34 cellular contexts compared by ENCODE assay signal in the genomic region with DNA sequence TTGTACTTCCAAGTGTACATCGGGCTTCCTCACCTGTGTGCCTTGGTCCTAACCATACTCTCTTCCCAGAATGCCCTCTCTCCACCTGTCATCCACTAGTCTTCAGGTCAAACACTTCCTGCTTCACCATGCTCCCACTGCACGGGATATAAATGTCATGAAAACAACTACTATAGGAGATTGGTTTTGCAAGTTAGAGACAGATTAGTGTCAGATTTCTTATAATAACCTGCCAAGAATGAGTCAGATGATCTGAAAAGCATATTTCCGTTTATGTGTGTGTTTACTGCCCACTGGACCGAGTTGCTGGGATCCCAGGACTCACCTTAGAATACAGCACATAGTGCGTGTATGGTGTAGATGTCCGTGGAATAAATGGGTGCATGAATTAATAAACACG. TPM values are rescaled to one million over a fixed set of nuclear protein-coding genes. Genes with fewer than 3 reads are reported as not detected.
DNase-seq lines count a peak whose midpoint lies in the region; ATAC-seq, FAIRE-seq and TF ChIP-seq lines count a peak whose summit lies in the region.
"Had no signal": no experiment of that assay in that cellular context is flagged by ENCODE, and none has a peak within 500 bp of the region (broad histone marks: within the 10 kb centered on the region; RNA-seq: fewer than 3 reads in every experiment).

No MANE protein-coding gene starts in this region.

- H3K9me3 Mint-ChIP-seq in CD14-positive monocyte = peaks cover 0 to 3% (median 0%) of the 10 kb centered on the region in 7 donors
- H3K9me3 Mint-ChIP-seq: effector memory CD8-positive, alpha-beta T cell had no signal

- no peak for TF ChIP-seq CTCF in bronchial epithelial cell (IDR thresholded peaks at IDR 0.05; ENCODE audit: insufficient read depth, low read length, severe bottlenecking)
- no peak for TF ChIP-seq CTCF in retinal pigment epithelial cell (conservative IDR thresholded peaks at IDR 0.05; ENCODE audit: low read depth, low read length)
- no peak for TF ChIP-seq CTCF in CD14-positive monocyte (IDR thresholded peaks at IDR 0.05)

- peaks cover 0 to 2% (median 0%) of the 10 kb centered on the region in 3 donors for H3K27me3 Mint-ChIP-seq in CD14-positive monocyte (ENCODE audit: low read depth in 3 of 3)

- ATAC-seq in HG03045 (IDR thresholded peaks at IDR 0.05; ENCODE audit: unreplicated experiment) = no peak
- ATAC-seq: activated CD8-positive, alpha-beta memory T cell treated with anti-CD3 and anti-CD28 coated beads, Interleukin-2, amount 10 ng/mL, durations not matched to agents 7 days and 5 days; effector memory CD8-positive, alpha-beta T cell; right cardiac atrium; T-helper 17 cell had no signal

- peaks cover 7% of the 10 kb centered on the region for H3K4me1 Mint-ChIP-seq in CD14-positive monocyte
- H3K4me1 Mint-ChIP-seq: activated CD8-positive, alpha-beta memory T cell treated with anti-CD3 and anti-CD28 coated beads, Interleukin-2, amount 10 ng/mL, durations not matched to agents 7 days and 5 days; neural crest cell; T-helper 17 cell had no signal

- peak; percentile 51 for FAIRE-seq in GM18507 (lab: Jason Lieb, UNC)
- FAIRE-seq in bronchial epithelial cell (lab: Jason Lieb, UNC) = no peak
- FAIRE-seq: keratinocyte, TTC549 had no signal

- no peak overlapping the region for H3K4me3 ChIP-seq in bronchial epithelial cell (ENCODE audit: low read depth, low read length)
- H3K4me3 ChIP-seq in retinal pigment epithelial cell (ENCODE audit: low read length) = no peak overlapping the region
- H3K4me3 ChIP-seq: BLaER1, HAP-1, left ventricle myocardium inferior, SK-N-MC, tibial artery had no signal

- H3K27ac Mint-ChIP-seq in CD14-positive monocyte = no peak overlapping the region
- H3K27ac Mint-ChIP-seq: activated CD8-positive, alpha-beta memory T cell treated with anti-CD3 and anti-CD28 coated beads, Interleukin-2, amount 10 ng/mL, durations not matched to agents 7 days and 5 days; effector memory CD8-positive, alpha-beta T cell; T-helper 17 cell had no signal

- peaks cover 2% of the 10 kb centered on the region for H3K27me3 ChIP-seq in bronchial epithelial cell (ENCODE audit: control insufficient read depth, insufficient read depth, low read length)
- H3K27me3 ChIP-seq: BLaER1, heart left ventricle, tibial artery had no signal

- no peaks in the 10 kb centered on the region for H3K36me3 ChIP-seq in bronchial epithelial cell (ENCODE audit: control insufficient read depth, insufficient read depth, low read length)
- H3K36me3 ChIP-seq: BLaER1, HAP-1, heart left ventricle, left ventricle myocardium inferior, tibial artery had no signal

- no peak overlapping the region for H3K4me3 Mint-ChIP-seq in CD14-positive monocyte
- H3K4me3 Mint-ChIP-seq: activated CD8-positive, alpha-beta memory T cell treated with anti-CD3 and anti-CD28 coated beads, Interleukin-2, amount 10 ng/mL, durations not matched to agents 7 days and 5 days; effector memory CD8-positive, alpha-beta T cell; neural crest cell; T-helper 17 cell had no signal

- H3K36me3 Mint-ChIP-seq in CD14-positive monocyte = no peaks in the 10 kb centered on the region
- H3K36me3 Mint-ChIP-seq: activated CD8-positive, alpha-beta memory T cell treated with anti-CD3 and anti-CD28 coated beads, Interleukin-2, amount 10 ng/mL, durations not matched to agents 7 days and 5 days had no signal

- no peak for DNase-seq in GM18507 (ENCODE audit: extremely low spot score, insufficient read length, low read depth)
- peak; percentile 62 for DNase-seq in LHCN-M2 (ENCODE audit: low read depth)
- DNase-seq in bronchial epithelial cell (ENCODE audit: low read depth) = peak; percentile 39
- peak; percentile 74 for DNase-seq in retinal pigment epithelial cell (ENCODE audit: low read depth)
- DNase-seq in T-helper 1 cell = no peak
- DNase-seq in CD14-positive monocyte (ENCODE audit: low spot score) = no peak
- DNase-seq: activated CD4-positive, CD25-positive, alpha-beta regulatory T cell; activated CD8-positive, alpha-beta memory T cell treated with anti-CD3 and anti-CD28 coated beads, Interleukin-2, amount 10 ng/mL, durations not matched to agents 7 days and 5 days; activated naive CD4-positive, alpha-beta T cell; activated T-cell treated with anti-CD3 and anti-CD28 coated beads, Interleukin-2, amount 50 U/mL, for 48 hours; central memory CD4-positive, alpha-beta T cell; cortex of kidney; effector memory CD8-positive, alpha-beta T cell; heart left ventricle; left ventricle myocardium inferior; mesendoderm; NCI-H1436; NCI-H446 treated with DMSO at 0.1 percent for 48 hours; NCI-H82; right cardiac atrium; stimulated activated CD4-positive, alpha-beta T cell treated with anti-CD3 and anti-CD28 coated beads, Interleukin-12 subunit alpha, Interleukin-12 subunit beta, amount 100 ng/mL, for 4 hours; stimulated activated CD4-positive, alpha-beta T cell treated with anti-CD3 and anti-CD28 coated beads, Interleukin-4, amount 100 ng/mL, for 1 hour; T-helper 17 cell; tibial artery had no signal

- intact Hi-C loops in CD14-positive monocyte (cut with micrococcal nuclease) = no loop called here

RNA-seq across cellular contexts. Expression of a gene that starts 21.4 kb away (rescaled TPM):
- 0.13 TPM in 1 of 2 replicates, not detected in the other for total RNA-seq in LHCN-M2 (2014; rRNA removed)
- polyA plus RNA-seq in LHCN-M2 (2012) = 0.09 TPM
- not detected in 2 replicates for total RNA-seq in bronchial epithelial cell
- polyA plus RNA-seq in CD14-positive monocyte = not detected
- total RNA-seq: fibroblast of villous mesenchyme, G401, neural crest cell had no signal
- polyA plus RNA-seq: AG04450, keratinocyte had no signal

RNA-seq across cellular contexts. Expression of a gene that starts 39.8 kb away (rescaled TPM):
- total RNA-seq in LHCN-M2 (2014; rRNA removed) (13.3 and 14.7 TPM in 2 replicates), bronchial epithelial cell (0.53 and 2.7 TPM in 2 replicates)
- polyA plus RNA-seq in LHCN-M2 (2012) = 10.7 TPM
- 10 to 100 TPM; 31.5 to 37.8 TPM for polyA plus RNA-seq in CD14-positive monocyte
- total RNA-seq: G401 had no signal

RNA-seq across cellular contexts. Expression of a gene that starts 41.3 kb away (rescaled TPM):
- total RNA-seq in LHCN-M2 (2014; rRNA removed) (1.1 TPM in 1 of 2 replicates, not detected in the other), bronchial epithelial cell (0.26 TPM in 1 of 2 replicates, not detected in the other)
- polyA plus RNA-seq in LHCN-M2 (2012) = 0.43 TPM
- polyA plus RNA-seq in CD14-positive monocyte = under 1 TPM; 0.58 to 0.63 TPM
- total RNA-seq: G401 had no signal

RNA-seq across cellular contexts. Expression of a gene that starts 58.1 kb away (rescaled TPM):
- total RNA-seq in LHCN-M2 (2014; rRNA removed) (15.1 and 24.2 TPM in 2 replicates), bronchial epithelial cell (10.0 and 46.2 TPM in 2 replicates)
- polyA plus RNA-seq in LHCN-M2 (2012) = 73.4 TPM
- 10 to 100 TPM; 81.6 to 83.6 TPM for polyA plus RNA-seq in CD14-positive monocyte

RNA-seq across cellular contexts. Expression of a gene that starts 59.7 kb away (rescaled TPM):
- total RNA-seq in LHCN-M2 (2014; rRNA removed) = not detected in 2 replicates
- polyA plus RNA-seq in LHCN-M2 (2012) = not detected
- total RNA-seq in bronchial epithelial cell = not detected in 2 replicates
- polyA plus RNA-seq in CD14-positive monocyte = under 1 TPM; 0.47 TPM
- total RNA-seq: fibroblast of villous mesenchyme, G401, left ventricle myocardium inferior, neural crest cell had no signal
- polyA plus RNA-seq: AG04450, keratinocyte had no signal

Comparison
In these comparisons a context has a peak if more than half of its experiments do, and no peak if none do; other contexts are left out.
1. DNase-seq: peak in LHCN-M2 (single experiment), bronchial epithelial cell (single experiment) and retinal pigment epithelial cell (single experiment); none in GM18507 (single experiment), T-helper 1 cell (0 of 5) and CD14-positive monocyte (single experiment).